Comparison of ENCODE assay signal across 22 cellular contexts in the genomic region with DNA sequence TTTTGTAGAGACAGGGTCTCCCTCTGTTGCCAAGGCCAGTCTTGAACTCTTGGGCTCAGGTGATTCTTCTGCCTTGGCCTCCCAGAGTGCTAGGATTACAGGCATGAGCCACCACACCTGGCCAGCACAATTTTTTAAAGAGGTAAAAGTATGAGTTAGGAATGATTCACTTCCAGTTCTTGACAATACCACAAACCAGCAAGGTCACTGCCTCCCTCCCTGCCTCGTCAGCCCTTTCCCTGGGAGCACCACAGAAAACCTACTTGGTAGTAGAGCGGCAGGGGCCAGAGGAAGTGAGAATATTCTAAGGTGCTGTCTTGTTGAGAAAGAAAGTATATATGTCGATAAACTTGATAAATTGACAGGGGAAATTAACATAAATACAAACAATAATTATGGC. TPM values are rescaled to one million over a fixed set of nuclear protein-coding genes. Genes with fewer than 3 reads are reported as not detected.
"Had no signal": no experiment of that assay in that cellular context is flagged by ENCODE, and none has a peak within 500 bp of the region (broad histone marks: within the 10 kb centered on the region; RNA-seq: fewer than 3 reads in every experiment).

No MANE protein-coding gene starts in this region.

- H3K36me3 ChIP-seq: left ventricle myocardium inferior, tibial nerve had no signal

- H3K27ac ChIP-seq: body of pancreas, left ventricle myocardium inferior, tibial nerve had no signal

- H3K27ac Mint-ChIP-seq: activated B cell treated with CpG ODN at 0.5 μM for 24 hours; activated CD8-positive, alpha-beta T cell treated with anti-CD3 and anti-CD28 coated beads for 36 hours; activated naive CD8-positive, alpha-beta T cell; memory B cell; naive thymus-derived CD4-positive, alpha-beta T cell; stimulated activated naive B cell treated with anti-CD40 and anti-IgM and Interleukin-4, amounts not matched to agents 10 μg/mL and 1 μg/mL and 100 μg/mL, for 72 hours had no signal

- H3K4me1 Mint-ChIP-seq: activated B cell treated with CpG ODN at 0.5 μM for 24 hours; central memory CD8-positive, alpha-beta T cell; memory B cell; stimulated activated naive B cell treated with anti-CD40 and anti-IgM and Interleukin-4, amounts not matched to agents 10 μg/mL and 1 μg/mL and 100 μg/mL, for 72 hours had no signal

- ATAC-seq: activated CD8-positive, alpha-beta T cell treated with anti-CD3 and anti-CD28 coated beads for 36 hours; body of pancreas; mucosa of descending colon; naive thymus-derived CD4-positive, alpha-beta T cell; stimulated activated naive B cell treated with anti-CD40 and anti-IgM and Interleukin-4, amounts not matched to agents 10 μg/mL and 1 μg/mL and 100 μg/mL, for 72 hours had no signal

- H3K9me3 Mint-ChIP-seq: activated B cell treated with CpG ODN at 0.5 μM for 24 hours; activated CD8-positive, alpha-beta T cell treated with anti-CD3 and anti-CD28 coated beads for 36 hours; central memory CD8-positive, alpha-beta T cell; memory B cell; stimulated activated naive B cell treated with anti-CD40 and anti-IgM and Interleukin-4, amounts not matched to agents 10 μg/mL and 1 μg/mL and 100 μg/mL, for 72 hours had no signal

- H3K27me3 ChIP-seq: body of pancreas had no signal

- DNase-seq: activated B cell treated with CpG ODN at 0.5 μM for 24 hours; activated CD4-positive, alpha-beta T cell treated with anti-CD3 and anti-CD28 coated beads for 48 hours; activated CD8-positive, alpha-beta T cell treated with anti-CD3 and anti-CD28 coated beads for 36 hours; activated gamma-delta T cell; activated T-cell treated with anti-CD3 and anti-CD28 coated beads, Interleukin-2, amount 50 U/mL, for 48 hours; amygdala; body of pancreas; cortex of kidney; effector CD8-positive, alpha-beta T cell; islet precursor cell; left ventricle myocardium inferior; mucosa of descending colon; naive thymus-derived CD4-positive, alpha-beta T cell; retina; stimulated activated CD4-positive, alpha-beta T cell treated with anti-CD3 and anti-CD28 coated beads, Interleukin-15, amount 100 ng/mL, for 24 hours; stimulated activated CD4-positive, alpha-beta T cell treated with anti-CD3 and anti-CD28 coated beads, Interleukin-4, amount 100 ng/mL, for 1 hour; stimulated activated naive B cell treated with anti-CD40 and anti-IgM and Interleukin-4, amounts not matched to agents 10 μg/mL and 1 μg/mL and 100 μg/mL, for 72 hours; T-helper 2 cell had no signal

- H3K9me3 ChIP-seq: body of pancreas, left ventricle myocardium inferior, mucosa of descending colon had no signal

- H3K4me3 Mint-ChIP-seq: activated B cell treated with CpG ODN at 0.5 μM for 24 hours; activated CD8-positive, alpha-beta T cell treated with anti-CD3 and anti-CD28 coated beads for 36 hours; activated naive CD8-positive, alpha-beta T cell; central memory CD8-positive, alpha-beta T cell; memory B cell; naive thymus-derived CD4-positive, alpha-beta T cell; stimulated activated naive B cell treated with anti-CD40 and anti-IgM and Interleukin-4, amounts not matched to agents 10 μg/mL and 1 μg/mL and 100 μg/mL, for 72 hours had no signal

- H3K4me3 ChIP-seq: body of pancreas, left ventricle myocardium inferior, mucosa of descending colon, tibial nerve had no signal

- H3K36me3 Mint-ChIP-seq: activated naive CD8-positive, alpha-beta T cell; memory B cell; naive thymus-derived CD4-positive, alpha-beta T cell; stimulated activated naive B cell treated with anti-CD40 and anti-IgM and Interleukin-4, amounts not matched to agents 10 μg/mL and 1 μg/mL and 100 μg/mL, for 72 hours had no signal

- H3K4me1 ChIP-seq: body of pancreas, left ventricle myocardium inferior, tibial nerve had no signal

RNA-seq across cellular contexts. Expression of gene CDA, which starts 10.8 kb away (rescaled TPM):
- total RNA-seq: activated B cell treated with CpG ODN at 0.5 μM for 24 hours; activated CD8-positive, alpha-beta T cell treated with anti-CD3 and anti-CD28 coated beads for 36 hours; body of pancreas had no signal
- polyA plus RNA-seq: naive thymus-derived CD4-positive, alpha-beta T cell had no signal

RNA-seq across cellular contexts. Expression of gene FAM43B, which starts 25.7 kb away (rescaled TPM):
- total RNA-seq: activated B cell treated with CpG ODN at 0.5 μM for 24 hours; activated CD8-positive, alpha-beta T cell treated with anti-CD3 and anti-CD28 coated beads for 36 hours; naive thymus-derived CD4-positive, alpha-beta T cell had no signal
- polyA plus RNA-seq: naive thymus-derived CD4-positive, alpha-beta T cell had no signal
